23 cellular contexts compared by ENCODE assay signal in the genomic region with DNA sequence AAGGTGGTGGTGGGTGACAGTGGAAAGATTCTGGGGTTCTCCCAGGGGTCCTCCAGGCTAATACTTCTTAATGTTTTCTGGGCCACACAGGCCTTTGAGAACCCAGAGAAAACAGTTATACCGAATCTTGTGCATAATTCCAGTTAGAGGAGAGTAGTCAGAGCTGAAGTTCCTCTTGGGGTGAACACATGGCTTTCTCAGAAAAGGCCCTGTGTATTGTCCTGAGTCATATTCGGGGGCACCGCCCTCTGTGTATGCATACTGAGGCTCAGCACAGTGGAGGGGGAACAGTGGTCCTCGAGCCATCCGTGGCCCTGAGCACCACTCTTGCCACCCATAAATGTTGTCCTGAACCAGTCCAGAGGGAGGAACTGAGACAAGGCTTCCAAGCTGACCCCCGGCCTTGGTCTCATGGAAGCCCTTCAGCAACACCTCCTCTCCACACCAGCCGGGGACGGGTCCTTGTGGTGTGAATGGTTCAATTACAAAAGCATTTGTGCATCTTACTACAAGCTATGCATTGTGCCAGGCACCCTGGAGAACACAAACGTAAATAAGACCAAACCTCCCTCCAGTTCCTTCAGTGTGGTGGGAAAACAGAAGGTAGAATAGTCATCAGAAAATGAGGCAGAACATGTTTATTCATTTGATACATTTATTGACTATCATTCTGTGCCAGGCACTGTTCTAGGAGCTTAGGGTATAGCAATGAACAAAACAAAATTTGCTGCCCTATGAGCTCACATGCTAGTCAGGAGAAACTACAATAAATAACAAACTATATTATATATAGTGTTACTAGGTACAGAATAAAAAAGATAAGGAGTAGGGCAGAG. TPM values are rescaled to one million over a fixed set of nuclear protein-coding genes. Genes with fewer than 3 reads are reported as not detected.
"Had no signal": no experiment of that assay in that cellular context is flagged by ENCODE, and none has a peak within 500 bp of the region (broad histone marks: within the 10 kb centered on the region; RNA-seq: fewer than 3 reads in every experiment).

No MANE protein-coding gene starts in this region.

- DNase-seq: activated CD4-positive, alpha-beta T cell treated with anti-CD3 and anti-CD28 coated beads, Interleukin-2, amount 10 ng/mL, durations not matched to agents 24 days and 14 days; activated CD4-positive, CD25-positive, alpha-beta regulatory T cell; activated gamma-delta T cell; activated naive CD4-positive, alpha-beta T cell treated with anti-CD3 and anti-CD28 coated beads, Interleukin-2, amount 50 U/mL, for 16 hours; activated naive CD8-positive, alpha-beta T cell treated with anti-CD3 and anti-CD28 coated beads, Interleukin-2, amount 50 U/mL, for 24 hours; cerebellar nuclear complex; erythroblast; foreskin fibroblast; kidney; mesendoderm; naive B cell; retina; stimulated activated CD4-positive, alpha-beta T cell treated with anti-CD3 and anti-CD28 coated beads, Interleukin-2, amount 100 ng/mL, for 48 hours; stimulated activated CD8-positive, alpha-beta memory T cell treated with anti-CD3 and anti-CD28 coated beads, Interleukin-4, amount 100 ng/mL, for 48 hours; stimulated activated naive CD4-positive, alpha-beta T cell; testis; trophoblast cell had no signal

- H3K36me3 Mint-ChIP-seq: naive B cell, neural progenitor cell had no signal

- H3K4me3 Mint-ChIP-seq: activated CD4-positive, alpha-beta T cell treated with anti-CD3 and anti-CD28 coated beads, Interleukin-2, amount 10 ng/mL, durations not matched to agents 24 days and 14 days; activated naive CD8-positive, alpha-beta T cell treated with anti-CD3 and anti-CD28 coated beads, Interleukin-2, amount 50 U/mL, for 24 hours; naive B cell; neural progenitor cell; T-helper 2 cell treated with Interferon-gamma antibody and Interleukin-4, amounts not matched to agents 5 μg/mL and 100 μg/mL, for 36 hours had no signal

- H3K4me1 Mint-ChIP-seq: activated CD4-positive, alpha-beta T cell treated with anti-CD3 and anti-CD28 coated beads, Interleukin-2, amount 10 ng/mL, durations not matched to agents 24 days and 14 days; naive B cell; neural progenitor cell had no signal

- H3K27ac Mint-ChIP-seq: activated CD4-positive, alpha-beta T cell treated with anti-CD3 and anti-CD28 coated beads, Interleukin-2, amount 10 ng/mL, durations not matched to agents 24 days and 14 days; activated naive CD8-positive, alpha-beta T cell treated with anti-CD3 and anti-CD28 coated beads, Interleukin-2, amount 50 U/mL, for 24 hours; neural progenitor cell; progenitor cell of endocrine pancreas; T-helper 2 cell treated with Interferon-gamma antibody and Interleukin-4, amounts not matched to agents 5 μg/mL and 100 μg/mL, for 36 hours had no signal

- ATAC-seq: activated naive CD8-positive, alpha-beta T cell treated with anti-CD3 and anti-CD28 coated beads, Interleukin-2, amount 50 U/mL, for 24 hours; SK-N-SH treated with all-trans-retinoic acid at 6 μM for 48 hours had no signal

- H3K27me3 Mint-ChIP-seq: activated CD4-positive, alpha-beta T cell treated with anti-CD3 and anti-CD28 coated beads, Interleukin-2, amount 10 ng/mL, durations not matched to agents 24 days and 14 days; activated naive CD8-positive, alpha-beta T cell treated with anti-CD3 and anti-CD28 coated beads, Interleukin-2, amount 50 U/mL, for 24 hours had no signal

- H3K9me3 Mint-ChIP-seq: activated CD4-positive, alpha-beta T cell treated with anti-CD3 and anti-CD28 coated beads, Interleukin-2, amount 10 ng/mL, durations not matched to agents 24 days and 14 days; activated naive CD8-positive, alpha-beta T cell treated with anti-CD3 and anti-CD28 coated beads, Interleukin-2, amount 50 U/mL, for 24 hours; T-helper 2 cell treated with Interferon-gamma antibody and Interleukin-4, amounts not matched to agents 5 μg/mL and 100 μg/mL, for 36 hours had no signal

RNA-seq across cellular contexts. Expression of a gene that starts 9.9 kb away (rescaled TPM):
- total RNA-seq: fibroblast of lung, osteocyte had no signal
